Comparison of ENCODE assay signal across 9 cellular contexts in the genomic region with DNA sequence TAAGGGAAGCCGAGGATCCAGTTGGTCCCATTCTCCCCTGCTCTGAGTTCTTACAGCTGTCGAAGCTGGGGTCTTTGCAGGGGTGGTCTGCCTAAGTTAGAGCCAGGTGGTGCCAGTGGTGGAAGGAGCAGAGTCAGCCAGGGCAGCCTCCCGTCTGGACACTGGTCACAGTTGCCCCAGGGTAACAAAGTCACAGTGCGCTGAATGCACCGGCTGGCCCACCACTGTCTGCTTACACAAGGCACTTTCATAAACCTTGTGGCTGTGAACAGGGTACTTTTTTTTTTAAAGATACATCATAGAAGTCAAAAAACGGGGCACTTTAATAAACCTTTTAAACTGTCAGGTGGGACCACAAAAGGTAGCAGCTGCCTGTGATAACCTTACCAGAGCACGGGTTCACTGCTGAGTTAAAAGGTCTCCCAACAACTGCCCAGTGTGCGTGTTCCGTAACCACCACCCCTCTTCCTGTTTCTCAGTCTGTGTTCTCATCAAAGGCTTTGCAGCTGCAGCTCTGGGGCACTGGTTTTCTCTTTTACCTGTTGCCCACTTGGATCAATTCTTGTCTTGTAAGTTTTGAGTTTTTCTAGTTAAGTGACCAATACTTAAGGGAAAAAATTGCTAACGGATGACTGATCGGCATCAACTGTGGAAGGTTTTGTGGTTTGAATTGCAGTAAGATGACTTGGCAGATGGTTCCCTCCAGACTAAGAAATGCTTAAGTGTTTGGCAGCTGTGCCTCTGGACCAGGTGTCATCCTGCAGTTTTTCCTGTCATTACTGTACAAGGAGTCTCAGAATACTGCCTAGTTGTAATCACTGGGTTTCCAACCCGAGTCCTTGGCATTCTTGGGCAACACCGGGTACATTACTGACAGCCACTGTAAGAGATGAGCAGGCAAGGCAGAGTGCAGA. TPM values are rescaled to one million over a fixed set of nuclear protein-coding genes. Genes with fewer than 3 reads are reported as not detected.
DNase-seq lines count a peak whose midpoint lies in the region; ATAC-seq and TF ChIP-seq lines count a peak whose summit lies in the region.
"Had no signal": no experiment of that assay in that cellular context is flagged by ENCODE, and none has a peak within 500 bp of the region (broad histone marks: within the 10 kb centered on the region; RNA-seq: fewer than 3 reads in every experiment).

No MANE protein-coding gene starts in this region.

- H3K36me3 ChIP-seq in DND-41 (ENCODE audit: insufficient read depth, low read length) (peaks cover 89% of the 10 kb centered on the region), tibial nerve (peaks cover 10 to 100% (median 67%) of the 10 kb centered on the region in 3 donors)

- no peaks in the 10 kb centered on the region for H3K4me1 ChIP-seq in DND-41 (ENCODE audit: insufficient read depth, low read length)
- H3K4me1 ChIP-seq in tibial nerve, result no peaks in the 10 kb centered on the region

- ATAC-seq in DND-41 (ENCODE audit: insufficient read depth, low read depth), result peak; percentile 68
- no peak for ATAC-seq in GM19351 (IDR thresholded peaks at IDR 0.05; ENCODE audit: unreplicated experiment)

- TF ChIP-seq CTCF in DND-41 (IDR thresholded peaks at IDR 0.05; ENCODE audit: borderline replicate concordance, extremely low read depth, low read length, poor library complexity, severe bottlenecking), result no peak
- no peak for TF ChIP-seq CTCF in astrocyte of the spinal cord (IDR thresholded peaks at IDR 0.05; ENCODE audit: low read depth, low read length)
- TF ChIP-seq CTCF in tibial nerve (IDR thresholded peaks at IDR 0.05), result no peak
- no peak for TF ChIP-seq CTCF in mesothelial cell of epicardium (IDR thresholded peaks at IDR 0.05; ENCODE audit: unreplicated experiment)

- TF ChIP-seq EP300 in tibial nerve (IDR thresholded peaks at IDR 0.05), result no peak

- peaks cover 21% of the 10 kb centered on the region for H3K4me1 Mint-ChIP-seq in T-helper 1 cell treated with Interleukin-12 subunit alpha and Interleukin-12 subunit beta and Interleukin-4 antibody, amounts not matched to agents 30 μg/mL and 1 μg/mL, for 36 hours (ENCODE audit: low read depth)
- H3K4me1 Mint-ChIP-seq in mesothelial cell of epicardium, result no peaks in the 10 kb centered on the region

- no peaks in the 10 kb centered on the region for H3K9me3 Mint-ChIP-seq in T-helper 1 cell treated with Interleukin-12 subunit alpha and Interleukin-12 subunit beta and Interleukin-4 antibody, amounts not matched to agents 30 μg/mL and 1 μg/mL, for 36 hours
- H3K9me3 Mint-ChIP-seq in mesothelial cell of epicardium, result no peaks in the 10 kb centered on the region

- H3K27ac ChIP-seq in DND-41 (ENCODE audit: low read length) (no peak overlapping the region), tibial nerve (no peak overlapping the region)

- H3K27ac Mint-ChIP-seq in T-helper 1 cell treated with Interleukin-12 subunit alpha and Interleukin-12 subunit beta and Interleukin-4 antibody, amounts not matched to agents 30 μg/mL and 1 μg/mL, for 36 hours, result peak overlapping the region; percentile 94
- no peak overlapping the region for H3K27ac Mint-ChIP-seq in mesothelial cell of epicardium

- H4K20me1 ChIP-seq in DND-41 (ENCODE audit: insufficient read depth, low read length), result no peaks in the 10 kb centered on the region

- no peak overlapping the region for H3K4me2 ChIP-seq in DND-41 (ENCODE audit: insufficient read depth, low read length)

- H3K79me2 ChIP-seq in DND-41 (ENCODE audit: insufficient read depth, low read length), result no peaks in the 10 kb centered on the region

- H3K4me3 Mint-ChIP-seq in T-helper 1 cell treated with Interleukin-12 subunit alpha and Interleukin-12 subunit beta and Interleukin-4 antibody, amounts not matched to agents 30 μg/mL and 1 μg/mL, for 36 hours, result peak overlapping the region; percentile 67
- H3K4me3 Mint-ChIP-seq in mesothelial cell of epicardium, result no peak overlapping the region

- H3K4me3 ChIP-seq in DND-41 (ENCODE audit: low read depth in 1 of 2, low read length in 2 of 2) (no peak overlapping the region), astrocyte of the spinal cord (ENCODE audit: low read depth, low read length) (no peak overlapping the region), tibial nerve (no peak overlapping the region)

- H2AFZ ChIP-seq in DND-41 (ENCODE audit: low read depth, low read length), result no peak overlapping the region

- H3K9me3 ChIP-seq in DND-41 (ENCODE audit: insufficient read depth, low read length, severe bottlenecking) (no peaks in the 10 kb centered on the region), tibial nerve (no peaks in the 10 kb centered on the region)

- TF ChIP-seq POLR2A in tibial nerve (IDR thresholded peaks at IDR 0.05), result no peak

- in situ Hi-C loops in astrocyte of the spinal cord (cut with HindIII; ENCODE audit: low sequenced_read_pairs), result no loop called here

- peaks cover 65% of the 10 kb centered on the region for H3K36me3 Mint-ChIP-seq in T-helper 1 cell treated with Interleukin-12 subunit alpha and Interleukin-12 subunit beta and Interleukin-4 antibody, amounts not matched to agents 30 μg/mL and 1 μg/mL, for 36 hours (ENCODE audit: low read depth)
- H3K36me3 Mint-ChIP-seq in mesothelial cell of epicardium, result peaks cover 64% of the 10 kb centered on the region

- H3K9ac ChIP-seq in DND-41 (ENCODE audit: low read depth, low read length), result no peak overlapping the region

- 87 to 89% methylated on average over 13 of the region's 13 CpGs for WGBS in tibial nerve, 2 donors

- DNase-seq in DND-41, result peak; percentile 31
- peak; percentile 88 for DNase-seq in astrocyte of the spinal cord (ENCODE audit: low read depth, low spot score)
- peak; percentile 70 for DNase-seq in stimulated activated CD4-positive, alpha-beta T cell treated with anti-CD3 and anti-CD28 coated beads, Interleukin-15, amount 100 ng/mL, for 24 hours
- no peak for DNase-seq in NCI-H2227 (lab: John Stamatoyannopoulos, UW; ENCODE audit: unreplicated experiment)
- no peak for DNase-seq in tibial nerve (ENCODE audit: low spot score in 2 of 2)
- DNase-seq in mesothelial cell of epicardium (ENCODE audit: low spot score in 2 of 2, unreplicated experiment in 2 of 2), result no peak
- DNase-seq: caudate nucleus had no signal

- H3K27me3 ChIP-seq in DND-41 (ENCODE audit: insufficient read depth, low read length, poor library complexity), result no peaks in the 10 kb centered on the region
- no peaks in the 10 kb centered on the region for H3K27me3 ChIP-seq in tibial nerve

- no peaks in the 10 kb centered on the region for H3K27me3 Mint-ChIP-seq in T-helper 1 cell treated with Interleukin-12 subunit alpha and Interleukin-12 subunit beta and Interleukin-4 antibody, amounts not matched to agents 30 μg/mL and 1 μg/mL, for 36 hours (ENCODE audit: low read depth)
- H3K27me3 Mint-ChIP-seq in mesothelial cell of epicardium (ENCODE audit: low read depth), result no peaks in the 10 kb centered on the region

RNA-seq across cellular contexts. Expression of gene DYNC1H1, which starts 55.9 kb away (rescaled TPM):
- total RNA-seq in tibial nerve, result 100 to 1,000 TPM; 506 to 690 (median 631) TPM
- total RNA-seq in mesothelial cell of epicardium, result 460 to 515 TPM (median 465 TPM) in 3 replicates

Comparison
In these comparisons a context has a peak if more than half of its experiments do, and no peak if none do; other contexts are left out.
1. DNase-seq: peak in DND-41 (single experiment), astrocyte of the spinal cord (single experiment) and stimulated activated CD4-positive, alpha-beta T cell treated with anti-CD3 and anti-CD28 coated beads, Interleukin-15, amount 100 ng/mL, for 24 hours (single experiment); none in NCI-H2227 (single experiment), tibial nerve (0 of 2) and mesothelial cell of epicardium (0 of 2).